In the genomic region with DNA sequence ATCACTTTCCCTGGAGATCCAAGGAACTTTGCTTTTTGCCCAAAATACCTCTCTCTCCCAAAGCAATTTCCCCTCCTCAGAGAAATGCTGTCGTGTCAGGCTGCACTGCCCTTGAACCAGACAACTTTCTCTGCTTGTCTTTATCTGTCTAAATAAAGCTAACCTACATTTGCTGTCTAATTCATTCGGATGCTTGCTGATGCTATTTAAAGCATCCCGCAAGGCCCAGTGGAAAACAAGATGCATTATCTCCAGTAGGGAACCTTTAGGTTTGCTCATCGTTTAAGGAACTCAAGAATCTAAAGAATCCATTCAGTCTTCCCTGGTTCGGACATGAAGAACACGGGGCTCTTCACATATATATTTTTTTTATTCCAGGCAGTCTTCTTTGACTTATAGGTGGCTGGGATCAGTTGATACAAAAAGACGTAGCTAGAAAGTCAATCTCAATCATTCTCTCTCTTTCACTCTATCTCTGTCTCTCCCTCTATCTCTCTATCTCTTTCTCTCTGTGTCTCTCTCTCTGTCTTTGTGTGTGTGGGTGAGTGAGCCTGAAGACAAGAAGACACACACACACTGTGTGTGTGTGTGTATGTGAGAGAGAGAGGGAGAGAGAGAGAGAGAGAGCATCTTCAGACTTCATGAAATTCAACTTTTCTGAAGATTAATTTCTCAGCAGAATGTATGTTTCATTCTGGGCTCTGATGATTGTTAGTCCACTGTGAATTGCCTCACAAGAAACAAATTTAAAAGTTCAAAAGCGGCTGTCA, we compare ENCODE assay signal across 1 cellular context.
TF ChIP-seq lines count a peak whose summit lies in the region.

No MANE protein-coding gene starts in this region.

TF ChIP-seq in H1, 55 proteins besides CTCF, POLR2A, EP300 and RAD21:
- TF ChIP-seq TAF7 (optimal IDR thresholded peaks at IDR 0.05; ENCODE audit: borderline replicate concordance, low read depth, low read length): no peak
- TF ChIP-seq ATF2 (IDR thresholded peaks at IDR 0.05; ENCODE audit: low read length): no peak
- no peak for TF ChIP-seq CHD1 (IDR thresholded peaks at IDR 0.05; ENCODE audit: low read depth, low read length)
- no peak for TF ChIP-seq SIN3A (conservative IDR thresholded peaks at IDR 0.05 in 1 of 2, IDR thresholded peaks at IDR 0.05 in 1 of 2; ENCODE audit: low read depth in 1 of 2, low read length in 2 of 2)
- TF ChIP-seq FOSL1 (IDR thresholded peaks at IDR 0.05; ENCODE audit: insufficient read depth, low read depth, low read length): no peak
- no peak for TF ChIP-seq SP4 (IDR thresholded peaks at IDR 0.05; ENCODE audit: low read length)
- TF ChIP-seq BACH1 (IDR thresholded peaks at IDR 0.05; ENCODE audit: low read length): no peak
- TF ChIP-seq KDM5A (IDR thresholded peaks at IDR 0.05; ENCODE audit: low read length): no peak
- TF ChIP-seq SIX5 (IDR thresholded peaks at IDR 0.05; ENCODE audit: low read depth, low read length): no peak
- no peak for TF ChIP-seq CEBPB (IDR thresholded peaks at IDR 0.05; ENCODE audit: low read depth, low read length)
- TF ChIP-seq PHF8 (conservative IDR thresholded peaks at IDR 0.05; ENCODE audit: low read depth, low read length): no peak
- TF ChIP-seq JUN (IDR thresholded peaks at IDR 0.05; ENCODE audit: low read depth, low read length): no peak
- no peak for TF ChIP-seq RFX5 (IDR thresholded peaks at IDR 0.05; ENCODE audit: borderline replicate concordance, low read depth, low read length)
- no peak for TF ChIP-seq SAP30 (IDR thresholded peaks at IDR 0.05; ENCODE audit: insufficient read depth, insufficient replicate concordance, low read length)
- TF ChIP-seq NANOG (IDR thresholded peaks at IDR 0.05; ENCODE audit: insufficient read depth, low read depth, low read length, poor library complexity, severe bottlenecking): no peak
- no peak for TF ChIP-seq SRF (IDR thresholded peaks at IDR 0.05; ENCODE audit: low read depth, low read length)
- TF ChIP-seq POU5F1 (IDR thresholded peaks at IDR 0.05; ENCODE audit: low read depth, low read length): no peak
- no peak for TF ChIP-seq SIRT6 (IDR thresholded peaks at IDR 0.05; ENCODE audit: low read length)
